Comparison of ENCODE assay signal across 10 cellular contexts in the genomic region with DNA sequence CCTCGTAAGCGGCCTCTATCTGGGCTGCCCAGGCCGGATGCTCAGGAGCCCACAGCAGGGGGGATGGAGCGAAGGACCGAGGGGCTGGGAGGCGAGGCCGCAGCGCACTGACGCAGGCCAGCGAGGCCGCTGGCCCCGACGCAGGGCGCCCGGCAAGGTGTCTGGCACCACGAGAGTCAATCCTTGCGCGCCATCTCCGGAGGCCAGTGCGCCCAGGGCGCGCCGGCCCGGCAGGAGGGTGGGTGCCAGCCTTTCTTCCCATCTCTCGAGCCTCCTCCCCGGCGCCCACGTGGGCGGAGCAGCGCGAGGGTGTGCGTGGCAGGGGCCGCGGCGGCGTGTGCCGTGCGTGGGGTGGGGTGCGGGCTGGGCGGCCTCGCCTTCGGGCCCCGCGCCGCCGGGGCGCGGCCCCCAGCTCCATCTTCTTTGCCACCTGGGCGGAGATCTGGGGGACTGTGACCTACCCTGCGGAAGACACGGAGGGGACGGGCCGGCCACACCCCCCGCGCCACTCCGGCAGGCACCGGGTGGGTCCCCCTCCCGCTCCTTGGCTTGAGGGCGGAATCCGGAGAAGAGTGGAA. TPM values are rescaled to one million over a fixed set of nuclear protein-coding genes. Genes with fewer than 3 reads are reported as not detected.
A peak's percentile ranks its signal among the peaks of the same experiment; 100 is the strongest.
DNase-seq lines count a peak whose midpoint lies in the region; ATAC-seq, FAIRE-seq and TF ChIP-seq lines count a peak whose summit lies in the region.
"Had no signal": no experiment of that assay in that cellular context is flagged by ENCODE, and none has a peak within 500 bp of the region (broad histone marks: within the 10 kb centered on the region; RNA-seq: fewer than 3 reads in every experiment).

No MANE protein-coding gene starts in this region.

- no peaks in the 10 kb centered on the region for H3K36me3 ChIP-seq in mucosa of descending colon (ENCODE audit: low read depth)

- no peak for FAIRE-seq in HTR-8/SVneo (lab: Jason Lieb, UNC)

- DNase-seq in stimulated activated CD4-positive, alpha-beta T cell treated with anti-CD3 and anti-CD28 coated beads, Interleukin-1b, Interleukin-23, amount 100 ng/mL, for 4 hours (ENCODE audit: low read depth in 2 of 2) = peak; percentile 15 to 27
- no peak for DNase-seq in stimulated activated CD4-positive, alpha-beta T cell treated with anti-CD3 and anti-CD28 coated beads, Interleukin-2, amount 100 ng/mL, for 48 hours
- peak; percentile 27 for DNase-seq in activated effector memory CD4-positive, alpha-beta T cell treated with Interleukin-2 at 50 U/mL for 16 hours
- no peak for DNase-seq in mucosa of descending colon
- no peak for DNase-seq in HTR-8/SVneo (ENCODE audit: insufficient read length, low spot score)
- no peak for DNase-seq in CD1c-positive myeloid dendritic cell (ENCODE audit: extremely low spot score)
- DNase-seq: GF-D8, T1000 had no signal

- no peak for TF ChIP-seq CTCF in mucosa of descending colon (IDR thresholded peaks at IDR 0.05)

- no peaks in the 10 kb centered on the region for H3K9me3 ChIP-seq in mucosa of descending colon

- intact Hi-C loops in mucosa of descending colon (cut with DNase I, micrococcal nuclease) = no loop called here

- ATAC-seq in mucosa of descending colon (peak; percentile 14), GM18868 (IDR thresholded peaks at IDR 0.05; ENCODE audit: unreplicated experiment) (no peak), HG03439 (IDR thresholded peaks at IDR 0.05; ENCODE audit: unreplicated experiment) (no peak)

- no peak overlapping the region for H3K4me3 ChIP-seq in mucosa of descending colon

- H3K4me1 ChIP-seq in mucosa of descending colon (ENCODE audit: low read depth) = peaks cover 14% of the 10 kb centered on the region

RNA-seq across cellular contexts. Expression of gene JAKMIP1, which starts 0.9 kb away (rescaled TPM):
- total RNA-seq in mucosa of descending colon = 1 to 10 TPM in 1 of 3 donors, under 1 TPM in 1, not detected in 1; 0.63 to 2.1 TPM

Comparison
In these comparisons a context has a peak if more than half of its experiments do, and no peak if none do; other contexts are left out.
1. DNase-seq: peak in stimulated activated CD4-positive, alpha-beta T cell treated with anti-CD3 and anti-CD28 coated beads, Interleukin-1b, Interleukin-23, amount 100 ng/mL, for 4 hours (2 of 2) and activated effector memory CD4-positive, alpha-beta T cell treated with Interleukin-2 at 50 U/mL for 16 hours (single experiment); none in stimulated activated CD4-positive, alpha-beta T cell treated with anti-CD3 and anti-CD28 coated beads, Interleukin-2, amount 100 ng/mL, for 48 hours (0 of 2), mucosa of descending colon (0 of 3), HTR-8/SVneo (single experiment) and CD1c-positive myeloid dendritic cell (single experiment).